1 cellular context compared by ENCODE assay signal in the genomic region with DNA sequence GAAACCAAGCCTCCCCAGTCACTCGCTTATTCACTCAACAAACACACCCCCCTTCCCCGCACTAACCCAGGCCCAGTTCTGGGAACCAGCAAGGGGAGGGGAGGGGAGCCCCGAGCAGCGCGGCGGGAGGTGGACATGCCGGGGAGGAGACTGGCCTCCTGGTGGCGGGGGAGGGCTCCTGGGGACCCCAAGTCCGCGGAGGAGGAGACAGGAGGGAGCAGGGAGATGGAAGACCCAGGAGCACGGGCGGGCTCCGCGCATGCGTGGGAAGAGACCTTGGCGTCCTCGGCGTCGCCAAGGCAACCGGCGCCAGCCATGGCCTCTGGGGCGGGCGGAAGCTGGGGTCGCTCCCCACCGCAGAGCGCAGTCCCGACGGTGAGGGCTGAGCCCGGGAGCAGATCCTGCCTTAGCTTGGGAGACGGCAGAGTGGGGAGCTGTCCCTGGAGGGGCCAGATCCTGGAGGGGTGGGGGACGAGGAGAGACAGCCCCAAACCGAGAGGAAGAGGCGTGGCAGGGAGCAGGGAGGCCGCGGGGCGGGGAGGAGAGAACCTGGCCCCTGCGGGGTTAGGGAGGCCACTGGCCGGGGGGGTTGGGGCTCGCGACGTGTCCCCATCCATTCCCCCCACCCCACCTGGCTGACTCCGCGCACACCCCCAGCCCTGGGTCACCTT.
TF ChIP-seq lines count a peak whose summit lies in the region.

Gene PRR29 (plus strand): TSS at position 302 of the 671 bp plus-strand sequence. CDS start 14 bp downstream, at position 316.

TF ChIP-seq in HepG2, 621 proteins besides CTCF, POLR2A, EP300 and RAD21 (continued from another document and continues in another):
- TF ChIP-seq ZNF543 (CRISPR knock-in tag; IDR thresholded peaks at IDR 0.05) (0 out of 2 replicates have a peak, but pooled peaks have one; percentile 26), ZNF256 (CRISPR knock-in tag; conservative IDR thresholded peaks at IDR 0.05) (no peak), ZNF350 (CRISPR knock-in tag; IDR thresholded peaks at IDR 0.05; ENCODE audit: borderline replicate concordance, low read depth) (peak; percentile 41), ZNF746 (CRISPR knock-in tag; IDR thresholded peaks at IDR 0.05) (no peak), ZFAT (CRISPR knock-in tag; conservative IDR thresholded peaks at IDR 0.05) (no peak), ARNT2 (CRISPR knock-in tag; IDR thresholded peaks at IDR 0.05; ENCODE audit: low read depth) (no peak), ZNF235 (CRISPR knock-in tag; IDR thresholded peaks at IDR 0.05; ENCODE audit: borderline replicate concordance) (no peak; the same call in 1 of the 2 replicates), KAT8 (CRISPR knock-in tag; IDR thresholded peaks at IDR 0.05) (peak; percentile 47; the same call in 1 of the 2 replicates), HDAC6 (IDR thresholded peaks at IDR 0.05; ENCODE audit: low read depth, low read length) (no peak), GATAD2A (CRISPR knock-in tag; IDR thresholded peaks at IDR 0.05) (no peak), DZIP1 (CRISPR knock-in tag; IDR thresholded peaks at IDR 0.05) (no peak), ZBTB21 (CRISPR knock-in tag; IDR thresholded peaks at IDR 0.05) (no peak), ATAD3A (CRISPR knock-in tag; IDR thresholded peaks at IDR 0.05) (peak; percentile 19; the same call in 1 of the 2 replicates), ZNF740 (CRISPR knock-in tag; IDR thresholded peaks at IDR 0.05) (no peak), ZNF883 (CRISPR knock-in tag; IDR thresholded peaks at IDR 0.05; ENCODE audit: not compliant biosample characterization) (no peak), ZNF354B (CRISPR knock-in tag; IDR thresholded peaks at IDR 0.05) (no peak), CEBPZ (IDR thresholded peaks at IDR 0.05; ENCODE audit: low read length) (no peak), ZNF768 (CRISPR knock-in tag; IDR thresholded peaks at IDR 0.05) (peak; percentile 77; the same call in 1 of the 2 replicates), ZBTB7A (CRISPR knock-in tag; IDR thresholded peaks at IDR 0.05) (no peak), RBAK (CRISPR knock-in tag; IDR thresholded peaks at IDR 0.05) (no peak), CBFB (CRISPR knock-in tag; IDR thresholded peaks at IDR 0.05) (peak; percentile 45; the same call in 1 of the 2 replicates), THAP7 (CRISPR knock-in tag; IDR thresholded peaks at IDR 0.05) (0 out of 2 replicates have a peak, but pooled peaks have one; percentile 28), AHR (CRISPR knock-in tag; IDR thresholded peaks at IDR 0.05) (peak; percentile 66; the same call in 1 of the 2 replicates), HNRNPK (IDR thresholded peaks at IDR 0.05; ENCODE audit: low read depth, low read length, poor library complexity, severe bottlenecking) (no peak), ZFP36L2 (CRISPR knock-in tag; IDR thresholded peaks at IDR 0.05) (no peak), GFI1 (CRISPR knock-in tag; IDR thresholded peaks at IDR 0.05; ENCODE audit: borderline replicate concordance) (no peak), TGIF2 (CRISPR knock-in tag; IDR thresholded peaks at IDR 0.05) (no peak), MEIS1 (CRISPR knock-in tag; IDR thresholded peaks at IDR 0.05; ENCODE audit: borderline replicate concordance) (no peak), ZNF121 (CRISPR knock-in tag; IDR thresholded peaks at IDR 0.05) (no peak), SMAD1 (CRISPR knock-in tag; IDR thresholded peaks at IDR 0.05; ENCODE audit: borderline replicate concordance, low read depth) (no peak), ZNF589 (CRISPR knock-in tag; conservative IDR thresholded peaks at IDR 0.05) (no peak), HES4 (CRISPR knock-in tag; IDR thresholded peaks at IDR 0.05; ENCODE audit: borderline replicate concordance) (0 out of 2 replicates have a peak, but pooled peaks have one; percentile 60), ZBTB34 (CRISPR knock-in tag; IDR thresholded peaks at IDR 0.05) (no peak), NFE2 (CRISPR knock-in tag; IDR thresholded peaks at IDR 0.05) (no peak), MED8 (CRISPR knock-in tag; IDR thresholded peaks at IDR 0.05; ENCODE audit: insufficient replicate concordance) (no peak), ZNF3 (CRISPR knock-in tag; IDR thresholded peaks at IDR 0.05) (peak; percentile 99), STAG1 (CRISPR knock-in tag; IDR thresholded peaks at IDR 0.05) (no peak), ZNF557 (CRISPR knock-in tag; IDR thresholded peaks at IDR 0.05) (no peak), ZNF672 (CRISPR knock-in tag; IDR thresholded peaks at IDR 0.05) (no peak), RARG (CRISPR knock-in tag; IDR thresholded peaks at IDR 0.05; ENCODE audit: low read depth) (no peak), ESRRA (CRISPR knock-in tag; IDR thresholded peaks at IDR 0.05; ENCODE audit: low read depth) (no peak), SNAI1 (CRISPR knock-in tag; IDR thresholded peaks at IDR 0.05; ENCODE audit: borderline replicate concordance) (no peak), ERF (CRISPR knock-in tag; IDR thresholded peaks at IDR 0.05) (peak; percentile 63)
- TF ChIP-seq, protein P1, sequence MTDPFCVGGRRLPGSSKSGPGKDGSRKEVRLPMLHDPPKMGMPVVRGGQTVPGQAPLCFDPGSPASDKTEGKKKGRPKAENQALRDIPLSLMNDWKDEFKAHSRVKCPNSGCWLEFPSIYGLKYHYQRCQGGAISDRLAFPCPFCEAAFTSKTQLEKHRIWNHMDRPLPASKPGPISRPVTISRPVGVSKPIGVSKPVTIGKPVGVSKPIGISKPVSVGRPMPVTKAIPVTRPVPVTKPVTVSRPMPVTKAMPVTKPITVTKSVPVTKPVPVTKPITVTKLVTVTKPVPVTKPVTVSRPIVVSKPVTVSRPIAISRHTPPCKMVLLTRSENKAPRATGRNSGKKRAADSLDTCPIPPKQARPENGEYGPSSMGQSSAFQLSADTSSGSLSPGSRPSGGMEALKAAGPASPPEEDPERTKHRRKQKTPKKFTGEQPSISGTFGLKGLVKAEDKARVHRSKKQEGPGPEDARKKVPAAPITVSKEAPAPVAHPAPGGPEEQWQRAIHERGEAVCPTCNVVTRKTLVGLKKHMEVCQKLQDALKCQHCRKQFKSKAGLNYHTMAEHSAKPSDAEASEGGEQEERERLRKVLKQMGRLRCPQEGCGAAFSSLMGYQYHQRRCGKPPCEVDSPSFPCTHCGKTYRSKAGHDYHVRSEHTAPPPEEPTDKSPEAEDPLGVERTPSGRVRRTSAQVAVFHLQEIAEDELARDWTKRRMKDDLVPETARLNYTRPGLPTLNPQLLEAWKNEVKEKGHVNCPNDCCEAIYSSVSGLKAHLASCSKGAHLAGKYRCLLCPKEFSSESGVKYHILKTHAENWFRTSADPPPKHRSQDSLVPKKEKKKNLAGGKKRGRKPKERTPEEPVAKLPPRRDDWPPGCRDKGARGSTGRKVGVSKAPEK (CRISPR knock-in tag; IDR thresholded peaks at IDR 0.05; ENCODE audit: borderline replicate concordance): no peak
- TF ChIP-seq, protein P2, sequence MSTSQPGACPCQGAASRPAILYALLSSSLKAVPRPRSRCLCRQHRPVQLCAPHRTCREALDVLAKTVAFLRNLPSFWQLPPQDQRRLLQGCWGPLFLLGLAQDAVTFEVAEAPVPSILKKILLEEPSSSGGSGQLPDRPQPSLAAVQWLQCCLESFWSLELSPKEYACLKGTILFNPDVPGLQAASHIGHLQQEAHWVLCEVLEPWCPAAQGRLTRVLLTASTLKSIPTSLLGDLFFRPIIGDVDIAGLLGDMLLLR (CRISPR knock-in tag; IDR thresholded peaks at IDR 0.05): no peak
- TF ChIP-seq, protein P3, sequence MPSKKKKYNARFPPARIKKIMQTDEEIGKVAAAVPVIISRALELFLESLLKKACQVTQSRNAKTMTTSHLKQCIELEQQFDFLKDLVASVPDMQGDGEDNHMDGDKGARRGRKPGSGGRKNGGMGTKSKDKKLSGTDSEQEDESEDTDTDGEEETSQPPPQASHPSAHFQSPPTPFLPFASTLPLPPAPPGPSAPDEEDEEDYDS (CRISPR knock-in tag; IDR thresholded peaks at IDR 0.05): peak; percentile 54
- TF ChIP-seq, protein P4, sequence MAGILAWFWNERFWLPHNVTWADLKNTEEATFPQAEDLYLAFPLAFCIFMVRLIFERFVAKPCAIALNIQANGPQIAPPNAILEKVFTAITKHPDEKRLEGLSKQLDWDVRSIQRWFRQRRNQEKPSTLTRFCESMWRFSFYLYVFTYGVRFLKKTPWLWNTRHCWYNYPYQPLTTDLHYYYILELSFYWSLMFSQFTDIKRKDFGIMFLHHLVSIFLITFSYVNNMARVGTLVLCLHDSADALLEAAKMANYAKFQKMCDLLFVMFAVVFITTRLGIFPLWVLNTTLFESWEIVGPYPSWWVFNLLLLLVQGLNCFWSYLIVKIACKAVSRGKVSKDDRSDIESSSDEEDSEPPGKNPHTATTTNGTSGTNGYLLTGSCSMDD (CRISPR knock-in tag; IDR thresholded peaks at IDR 0.05): no peak
- TF ChIP-seq, protein P5, sequence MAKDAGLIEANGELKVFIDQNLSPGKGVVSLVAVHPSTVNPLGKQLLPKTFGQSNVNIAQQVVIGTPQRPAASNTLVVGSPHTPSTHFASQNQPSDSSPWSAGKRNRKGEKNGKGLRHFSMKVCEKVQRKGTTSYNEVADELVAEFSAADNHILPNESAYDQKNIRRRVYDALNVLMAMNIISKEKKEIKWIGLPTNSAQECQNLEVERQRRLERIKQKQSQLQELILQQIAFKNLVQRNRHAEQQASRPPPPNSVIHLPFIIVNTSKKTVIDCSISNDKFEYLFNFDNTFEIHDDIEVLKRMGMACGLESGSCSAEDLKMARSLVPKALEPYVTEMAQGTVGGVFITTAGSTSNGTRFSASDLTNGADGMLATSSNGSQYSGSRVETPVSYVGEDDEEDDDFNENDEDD (CRISPR knock-in tag; IDR thresholded peaks at IDR 0.05; ENCODE audit: borderline replicate concordance): peak; percentile 65
